ENCODE assay signal across 1 cellular context in genomic region chr15:99324082-99324620, GRCh38.
A peak's percentile ranks its signal among the peaks of the same experiment; 100 is the strongest.
TF ChIP-seq lines count a peak whose summit lies in the region.

No MANE protein-coding gene starts in this region.

TF ChIP-seq in GM12878, 131 proteins besides CTCF, POLR2A, EP300 and RAD21 (continued from another document and continues in another):
- peak; percentile 87 for TF ChIP-seq ATF2 (IDR thresholded peaks at IDR 0.05; ENCODE audit: low read length)
- no peak for TF ChIP-seq STAT1 (conservative IDR thresholded peaks at IDR 0.05)
- no peak for TF ChIP-seq REST (IDR thresholded peaks at IDR 0.05; ENCODE audit: low read depth, low read length)
- TF ChIP-seq CBX5 (IDR thresholded peaks at IDR 0.05; ENCODE audit: low read depth) = peak; percentile 38; the same call in 1 of the 2 replicates
- no peak for TF ChIP-seq RELA (IDR thresholded peaks at IDR 0.05; ENCODE audit: borderline replicate concordance, partially characterized antibody)
- TF ChIP-seq FOS (IDR thresholded peaks at IDR 0.05; ENCODE audit: borderline replicate concordance, extremely low read depth, insufficient read length) = no peak
- no peak for TF ChIP-seq NBN (IDR thresholded peaks at IDR 0.05)
- 0 out of 3 replicates have a peak, but pooled peaks of 1 of the 2 experiments have one; percentile 39 for TF ChIP-seq EGR1 (IDR thresholded peaks at IDR 0.05; ENCODE audit: borderline replicate concordance in 1 of 2, low read depth in 2 of 2, low read length in 2 of 2)
- TF ChIP-seq SPI1 (IDR thresholded peaks at IDR 0.05; ENCODE audit: borderline replicate concordance, insufficient read depth, low read depth, low read length) = no peak
- no peak for TF ChIP-seq FOXK2 (IDR thresholded peaks at IDR 0.05)
- no peak for TF ChIP-seq RB1 (IDR thresholded peaks at IDR 0.05; ENCODE audit: borderline replicate concordance)
- TF ChIP-seq, protein P1, sequence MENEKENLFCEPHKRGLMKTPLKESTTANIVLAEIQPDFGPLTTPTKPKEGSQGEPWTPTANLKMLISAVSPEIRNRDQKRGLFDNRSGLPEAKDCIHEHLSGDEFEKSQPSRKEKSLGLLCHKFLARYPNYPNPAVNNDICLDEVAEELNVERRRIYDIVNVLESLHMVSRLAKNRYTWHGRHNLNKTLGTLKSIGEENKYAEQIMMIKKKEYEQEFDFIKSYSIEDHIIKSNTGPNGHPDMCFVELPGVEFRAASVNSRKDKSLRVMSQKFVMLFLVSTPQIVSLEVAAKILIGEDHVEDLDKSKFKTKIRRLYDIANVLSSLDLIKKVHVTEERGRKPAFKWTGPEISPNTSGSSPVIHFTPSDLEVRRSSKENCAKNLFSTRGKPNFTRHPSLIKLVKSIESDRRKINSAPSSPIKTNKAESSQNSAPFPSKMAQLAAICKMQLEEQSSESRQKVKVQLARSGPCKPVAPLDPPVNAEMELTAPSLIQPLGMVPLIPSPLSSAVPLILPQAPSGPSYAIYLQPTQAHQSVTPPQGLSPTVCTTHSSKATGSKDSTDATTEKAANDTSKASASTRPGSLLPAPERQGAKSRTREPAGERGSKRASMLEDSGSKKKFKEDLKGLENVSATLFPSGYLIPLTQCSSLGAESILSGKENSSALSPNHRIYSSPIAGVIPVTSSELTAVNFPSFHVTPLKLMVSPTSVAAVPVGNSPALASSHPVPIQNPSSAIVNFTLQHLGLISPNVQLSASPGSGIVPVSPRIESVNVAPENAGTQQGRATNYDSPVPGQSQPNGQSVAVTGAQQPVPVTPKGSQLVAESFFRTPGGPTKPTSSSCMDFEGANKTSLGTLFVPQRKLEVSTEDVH (IDR thresholded peaks at IDR 0.05; ENCODE audit: low read depth, partially characterized antibody) = no peak
- peak; percentile 40; the same call in 1 of the 2 replicates for TF ChIP-seq MTA3 (IDR thresholded peaks at IDR 0.05; ENCODE audit: borderline replicate concordance, low read length)
- TF ChIP-seq IRF4 (IDR thresholded peaks at IDR 0.05; ENCODE audit: low read depth, low read length) = 0 out of 2 replicates have a peak, but pooled peaks have one; percentile 18
- TF ChIP-seq SIN3A (IDR thresholded peaks at IDR 0.05; ENCODE audit: low read depth, low read length) = no peak
- TF ChIP-seq IKZF2 (IDR thresholded peaks at IDR 0.05) = peak; percentile 38 to 54; a peak in 2 of 4 replicates
- TF ChIP-seq ATF3 (IDR thresholded peaks at IDR 0.05; ENCODE audit: borderline replicate concordance, extremely low read depth, low read depth, low read length) = no peak
- no peak for TF ChIP-seq MTA2 (IDR thresholded peaks at IDR 0.05; ENCODE audit: low read depth)
- TF ChIP-seq CREB1 (IDR thresholded peaks at IDR 0.05; ENCODE audit: low read depth) = no peak
- no peak for TF ChIP-seq SP1 (IDR thresholded peaks at IDR 0.05; ENCODE audit: low read depth, low read length)
- TF ChIP-seq PAX5 (IDR thresholded peaks at IDR 0.05; ENCODE audit: borderline replicate concordance, low read depth, low read length) = no peak
- peak; percentile 89 for TF ChIP-seq MEF2A (IDR thresholded peaks at IDR 0.05; ENCODE audit: insufficient read depth, low read depth, low read length)
- TF ChIP-seq KAT2A (conservative IDR thresholded peaks at IDR 0.05; ENCODE audit: control insufficient read depth, low read depth, low read length) = no peak
- TF ChIP-seq E4F1 (IDR thresholded peaks at IDR 0.05; ENCODE audit: borderline replicate concordance, partially characterized antibody) = no peak
- TF ChIP-seq JUNB (IDR thresholded peaks at IDR 0.05) = no peak; the same call in 1 of the 2 replicates
- TF ChIP-seq, protein P2, sequence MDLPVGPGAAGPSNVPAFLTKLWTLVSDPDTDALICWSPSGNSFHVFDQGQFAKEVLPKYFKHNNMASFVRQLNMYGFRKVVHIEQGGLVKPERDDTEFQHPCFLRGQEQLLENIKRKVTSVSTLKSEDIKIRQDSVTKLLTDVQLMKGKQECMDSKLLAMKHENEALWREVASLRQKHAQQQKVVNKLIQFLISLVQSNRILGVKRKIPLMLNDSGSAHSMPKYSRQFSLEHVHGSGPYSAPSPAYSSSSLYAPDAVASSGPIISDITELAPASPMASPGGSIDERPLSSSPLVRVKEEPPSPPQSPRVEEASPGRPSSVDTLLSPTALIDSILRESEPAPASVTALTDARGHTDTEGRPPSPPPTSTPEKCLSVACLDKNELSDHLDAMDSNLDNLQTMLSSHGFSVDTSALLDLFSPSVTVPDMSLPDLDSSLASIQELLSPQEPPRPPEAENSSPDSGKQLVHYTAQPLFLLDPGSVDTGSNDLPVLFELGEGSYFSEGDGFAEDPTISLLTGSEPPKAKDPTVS (IDR thresholded peaks at IDR 0.05; ENCODE audit: low read depth, low read length) = no peak
- TF ChIP-seq NRF1 (conservative IDR thresholded peaks at IDR 0.05; ENCODE audit: low read depth, low read length) = no peak
- TF ChIP-seq MEF2B (IDR thresholded peaks at IDR 0.05; ENCODE audit: partially characterized antibody, poor library complexity, severe bottlenecking) = peak; percentile 76
- no peak for TF ChIP-seq SUZ12 (IDR thresholded peaks at IDR 0.05; ENCODE audit: unreplicated experiment)
- no peak for TF ChIP-seq BACH1 (IDR thresholded peaks at IDR 0.05; ENCODE audit: borderline replicate concordance)
- no peak for TF ChIP-seq SMARCA5 (IDR thresholded peaks at IDR 0.05)
- TF ChIP-seq MYC (IDR thresholded peaks at IDR 0.05; ENCODE audit: insufficient read depth, insufficient read length, insufficient replicate concordance, low read length, severe bottlenecking) = no peak
- TF ChIP-seq, protein P3, sequence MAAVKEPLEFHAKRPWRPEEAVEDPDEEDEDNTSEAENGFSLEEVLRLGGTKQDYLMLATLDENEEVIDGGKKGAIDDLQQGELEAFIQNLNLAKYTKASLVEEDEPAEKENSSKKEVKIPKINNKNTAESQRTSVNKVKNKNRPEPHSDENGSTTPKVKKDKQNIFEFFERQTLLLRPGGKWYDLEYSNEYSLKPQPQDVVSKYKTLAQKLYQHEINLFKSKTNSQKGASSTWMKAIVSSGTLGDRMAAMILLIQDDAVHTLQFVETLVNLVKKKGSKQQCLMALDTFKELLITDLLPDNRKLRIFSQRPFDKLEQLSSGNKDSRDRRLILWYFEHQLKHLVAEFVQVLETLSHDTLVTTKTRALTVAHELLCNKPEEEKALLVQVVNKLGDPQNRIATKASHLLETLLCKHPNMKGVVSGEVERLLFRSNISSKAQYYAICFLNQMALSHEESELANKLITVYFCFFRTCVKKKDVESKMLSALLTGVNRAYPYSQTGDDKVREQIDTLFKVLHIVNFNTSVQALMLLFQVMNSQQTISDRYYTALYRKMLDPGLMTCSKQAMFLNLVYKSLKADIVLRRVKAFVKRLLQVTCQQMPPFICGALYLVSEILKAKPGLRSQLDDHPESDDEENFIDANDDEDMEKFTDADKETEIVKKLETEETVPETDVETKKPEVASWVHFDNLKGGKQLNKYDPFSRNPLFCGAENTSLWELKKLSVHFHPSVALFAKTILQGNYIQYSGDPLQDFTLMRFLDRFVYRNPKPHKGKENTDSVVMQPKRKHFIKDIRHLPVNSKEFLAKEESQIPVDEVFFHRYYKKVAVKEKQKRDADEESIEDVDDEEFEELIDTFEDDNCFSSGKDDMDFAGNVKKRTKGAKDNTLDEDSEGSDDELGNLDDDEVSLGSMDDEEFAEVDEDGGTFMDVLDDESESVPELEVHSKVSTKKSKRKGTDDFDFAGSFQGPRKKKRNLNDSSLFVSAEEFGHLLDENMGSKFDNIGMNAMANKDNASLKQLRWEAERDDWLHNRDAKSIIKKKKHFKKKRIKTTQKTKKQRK (IDR thresholded peaks at IDR 0.05; ENCODE audit: low read depth, low read length) = no peak
- no peak for TF ChIP-seq MXI1 (IDR thresholded peaks at IDR 0.05; ENCODE audit: low read depth, low read length)
- no peak for TF ChIP-seq ZSCAN29 (IDR thresholded peaks at IDR 0.05)
- TF ChIP-seq POU2F2 (IDR thresholded peaks at IDR 0.05; ENCODE audit: borderline replicate concordance, low read depth, low read length) = no peak
- no peak for TF ChIP-seq SMAD5 (IDR thresholded peaks at IDR 0.05; ENCODE audit: low read depth)
- TF ChIP-seq SMC3 (IDR thresholded peaks at IDR 0.05; ENCODE audit: borderline replicate concordance, low read length) = no peak
- TF ChIP-seq, protein P4, sequence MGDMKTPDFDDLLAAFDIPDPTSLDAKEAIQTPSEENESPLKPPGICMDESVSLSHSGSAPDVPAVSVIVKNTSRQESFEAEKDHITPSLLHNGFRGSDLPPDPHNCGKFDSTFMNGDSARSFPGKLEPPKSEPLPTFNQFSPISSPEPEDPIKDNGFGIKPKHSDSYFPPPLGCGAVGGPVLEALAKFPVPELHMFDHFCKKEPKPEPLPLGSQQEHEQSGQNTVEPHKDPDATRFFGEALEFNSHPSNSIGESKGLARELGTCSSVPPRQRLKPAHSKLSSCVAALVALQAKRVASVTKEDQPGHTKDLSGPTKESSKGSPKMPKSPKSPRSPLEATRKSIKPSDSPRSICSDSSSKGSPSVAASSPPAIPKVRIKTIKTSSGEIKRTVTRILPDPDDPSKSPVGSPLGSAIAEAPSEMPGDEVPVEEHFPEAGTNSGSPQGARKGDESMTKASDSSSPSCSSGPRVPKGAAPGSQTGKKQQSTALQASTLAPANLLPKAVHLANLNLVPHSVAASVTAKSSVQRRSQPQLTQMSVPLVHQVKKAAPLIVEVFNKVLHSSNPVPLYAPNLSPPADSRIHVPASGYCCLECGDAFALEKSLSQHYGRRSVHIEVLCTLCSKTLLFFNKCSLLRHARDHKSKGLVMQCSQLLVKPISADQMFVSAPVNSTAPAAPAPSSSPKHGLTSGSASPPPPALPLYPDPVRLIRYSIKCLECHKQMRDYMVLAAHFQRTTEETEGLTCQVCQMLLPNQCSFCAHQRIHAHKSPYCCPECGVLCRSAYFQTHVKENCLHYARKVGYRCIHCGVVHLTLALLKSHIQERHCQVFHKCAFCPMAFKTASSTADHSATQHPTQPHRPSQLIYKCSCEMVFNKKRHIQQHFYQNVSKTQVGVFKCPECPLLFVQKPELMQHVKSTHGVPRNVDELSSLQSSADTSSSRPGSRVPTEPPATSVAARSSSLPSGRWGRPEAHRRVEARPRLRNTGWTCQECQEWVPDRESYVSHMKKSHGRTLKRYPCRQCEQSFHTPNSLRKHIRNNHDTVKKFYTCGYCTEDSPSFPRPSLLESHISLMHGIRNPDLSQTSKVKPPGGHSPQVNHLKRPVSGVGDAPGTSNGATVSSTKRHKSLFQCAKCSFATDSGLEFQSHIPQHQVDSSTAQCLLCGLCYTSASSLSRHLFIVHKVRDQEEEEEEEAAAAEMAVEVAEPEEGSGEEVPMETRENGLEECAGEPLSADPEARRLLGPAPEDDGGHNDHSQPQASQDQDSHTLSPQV (IDR thresholded peaks at IDR 0.05) = no peak
- no peak for TF ChIP-seq KDM1A (IDR thresholded peaks at IDR 0.05; ENCODE audit: borderline replicate concordance)
- no peak for TF ChIP-seq TCF3 (IDR thresholded peaks at IDR 0.05; ENCODE audit: borderline replicate concordance, insufficient read depth, low read depth, low read length)
- no peak for TF ChIP-seq ZNF24 (IDR thresholded peaks at IDR 0.05)
- TF ChIP-seq ZNF274 (IDR thresholded peaks at IDR 0.05; ENCODE audit: insufficient read depth, insufficient read length) = no peak
- TF ChIP-seq SREBF2 (IDR thresholded peaks at IDR 0.05; ENCODE audit: low read length) = no peak
- TF ChIP-seq TARDBP (IDR thresholded peaks at IDR 0.05; ENCODE audit: borderline replicate concordance) = no peak
- no peak for TF ChIP-seq NR2C1 (IDR thresholded peaks at IDR 0.05)
